17 cellular contexts compared by ENCODE assay signal in genomic region chrX:104659037-104659744, GRCh38.
A peak's percentile ranks its signal among the peaks of the same experiment; 100 is the strongest.
DNase-seq lines count a peak whose midpoint lies in the region; ATAC-seq, FAIRE-seq and TF ChIP-seq lines count a peak whose summit lies in the region.
"Had no signal": no experiment of that assay in that cellular context is flagged by ENCODE, and none has a peak within 500 bp of the region (broad histone marks: within the 10 kb centered on the region; RNA-seq: fewer than 3 reads in every experiment).

No MANE protein-coding gene starts in this region.

- in situ Hi-C loops in astrocyte of the spinal cord (cut with HindIII; ENCODE audit: low sequenced_read_pairs) = no loop called here

- H3K4me3 ChIP-seq in astrocyte of the spinal cord (ENCODE audit: low read depth, low read length) = no peak overlapping the region
- H3K4me3 ChIP-seq in coronary artery = no peak overlapping the region
- H3K4me3 ChIP-seq in gastroesophageal sphincter = no peak overlapping the region
- H3K4me3 ChIP-seq: hepatocyte, ovary, SJSA1 had no signal

- no peak for TF ChIP-seq EP300 in gastroesophageal sphincter (IDR thresholded peaks at IDR 0.05)

- ATAC-seq in GM21786 (IDR thresholded peaks at IDR 0.05; ENCODE audit: unreplicated experiment) (no peak), gastroesophageal sphincter (no peak)
- ATAC-seq: activated naive CD8-positive, alpha-beta T cell treated with anti-CD3 and anti-CD28 coated beads, Interleukin-2, amount 50 U/mL, for 24 hours had no signal

- H3K9me3 ChIP-seq in gastroesophageal sphincter = no peaks in the 10 kb centered on the region
- H3K9me3 ChIP-seq: ovary, SJSA1 had no signal

- no peaks in the 10 kb centered on the region for H3K36me3 ChIP-seq in gastroesophageal sphincter
- H3K36me3 ChIP-seq: ovary, SJSA1 had no signal

- H3K27ac ChIP-seq in coronary artery (no peak overlapping the region), gastroesophageal sphincter (no peak overlapping the region)
- H3K27ac ChIP-seq: hepatocyte, ovary, SJSA1 had no signal

- no peak for TF ChIP-seq POLR2A in gastroesophageal sphincter (IDR thresholded peaks at IDR 0.05)

- DNase-seq in NCI-H446 (lab: John Stamatoyannopoulos, UW) = peak; percentile 0 to 21
- DNase-seq in astrocyte of the spinal cord (ENCODE audit: low read depth, low spot score) = peak; percentile 21
- DNase-seq in renal cortical epithelial cell (ENCODE audit: low read depth) = peak; percentile 49
- DNase-seq in coronary artery (ENCODE audit: low spot score) = no peak
- no peak for DNase-seq in urothelium cell line (ENCODE audit: low spot score)
- DNase-seq: activated CD4-positive, CD25-positive, alpha-beta regulatory T cell; activated naive CD8-positive, alpha-beta T cell treated with anti-CD3 and anti-CD28 coated beads, Interleukin-2, amount 50 U/mL, for 24 hours; NCI-H187 treated with DMSO at 0.1 percent for 48 hours; NCI-H526; stimulated activated CD4-positive, alpha-beta T cell treated with anti-CD3 and anti-CD28 coated beads, Interleukin-4, amount 100 ng/mL, for 4 hours; substantia nigra had no signal

- H3K4me1 ChIP-seq in gastroesophageal sphincter = no peaks in the 10 kb centered on the region
- H3K4me1 ChIP-seq: SJSA1 had no signal

- no peaks in the 10 kb centered on the region for H3K27me3 ChIP-seq in gastroesophageal sphincter
- H3K27me3 ChIP-seq: hepatocyte, ovary, SJSA1 had no signal

- FAIRE-seq in islet of Langerhans (lab: Jason Lieb, UNC) = peak; percentile 9
- no peak for FAIRE-seq in urothelium cell line (lab: Jason Lieb, UNC)

- TF ChIP-seq CTCF in astrocyte of the spinal cord (IDR thresholded peaks at IDR 0.05; ENCODE audit: low read depth, low read length) (no peak), coronary artery (IDR thresholded peaks at IDR 0.05) (no peak), gastroesophageal sphincter (IDR thresholded peaks at IDR 0.05) (no peak)

- WGBS in gastroesophageal sphincter (ENCODE audit: low coverage in 1 of 2), 2 donors = 0 to 14% methylated on average over 3 of the region's 3 CpGs

Comparison
In these comparisons a context has a peak if more than half of its experiments do, and no peak if none do; other contexts are left out.
1. DNase-seq: peak in NCI-H446 (2 of 2), astrocyte of the spinal cord (single experiment) and renal cortical epithelial cell (single experiment); none in coronary artery (single experiment) and urothelium cell line (single experiment).